2 cellular contexts compared by ENCODE assay signal in the genomic region with DNA sequence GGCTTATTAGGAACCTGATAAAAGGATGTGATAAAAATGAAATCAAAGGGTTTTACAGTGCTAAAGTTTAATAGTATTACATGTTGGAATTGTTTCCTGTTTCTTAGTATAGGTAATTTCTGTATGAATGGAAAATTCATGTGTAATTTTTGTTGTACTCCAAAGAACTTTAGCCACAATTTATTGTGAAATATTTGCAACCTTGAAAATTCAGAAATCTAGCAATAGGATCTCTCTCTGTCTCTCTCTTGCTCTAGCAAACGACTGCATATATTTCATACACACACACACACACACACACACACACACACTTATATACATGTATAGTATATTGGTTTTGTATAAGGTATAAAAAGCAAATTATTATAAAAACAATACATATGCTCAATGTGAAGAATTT.
TF ChIP-seq lines count a peak whose summit lies in the region.

No MANE protein-coding gene starts in this region.

TF ChIP-seq in A549, 52 proteins besides CTCF, POLR2A, EP300 and RAD21:
- TF ChIP-seq HOXB5 (CRISPR knock-in tag; IDR thresholded peaks at IDR 0.05) (no peak), RARB (CRISPR knock-in tag; IDR thresholded peaks at IDR 0.05) (no peak), FOSL2 (IDR thresholded peaks at IDR 0.05) (no peak), FOSL2 (CRISPR knock-in tag; IDR thresholded peaks at IDR 0.05) (no peak), RCOR1 (IDR thresholded peaks at IDR 0.05; ENCODE audit: low read depth, low read length) (no peak), KDM1A (IDR thresholded peaks at IDR 0.05; ENCODE audit: low read depth) (no peak), HOXB13 (CRISPR knock-in tag; IDR thresholded peaks at IDR 0.05; ENCODE audit: low read depth) (no peak), PBX3 (IDR thresholded peaks at IDR 0.05) (no peak), HDAC2 (IDR thresholded peaks at IDR 0.05) (no peak), FOSB (CRISPR knock-in tag; IDR thresholded peaks at IDR 0.05) (no peak)

TF ChIP-seq in K562, 482 proteins besides CTCF, POLR2A, EP300 and RAD21:
- TF ChIP-seq HOXB6 (CRISPR knock-in tag; IDR thresholded peaks at IDR 0.05; ENCODE audit: borderline replicate concordance) (no peak), ZFP30 (CRISPR knock-in tag; IDR thresholded peaks at IDR 0.05; ENCODE audit: borderline replicate concordance) (no peak), HNRNPK (IDR thresholded peaks at IDR 0.05; ENCODE audit: low read depth, low read length, poor library complexity, severe bottlenecking) (no peak), ZNF124 (CRISPR knock-in tag; IDR thresholded peaks at IDR 0.05) (no peak), EZH2 (IDR thresholded peaks at IDR 0.05; ENCODE audit: borderline replicate concordance, low read depth, low read length) (no peak), ZBTB2 (IDR thresholded peaks at IDR 0.05) (no peak), ZNF140 (CRISPR knock-in tag; IDR thresholded peaks at IDR 0.05) (no peak), SNRNP70 (optimal IDR thresholded peaks at IDR 0.05; ENCODE audit: low read depth, low read length) (no peak), ZNF3 (CRISPR knock-in tag; IDR thresholded peaks at IDR 0.05) (no peak), ILK (tag; IDR thresholded peaks at IDR 0.05; ENCODE audit: borderline replicate concordance, low read depth) (no peak), JUN (IDR thresholded peaks at IDR 0.05; ENCODE audit: borderline replicate concordance, low read depth, low read length) (no peak), JUN (CRISPR knock-in tag; IDR thresholded peaks at IDR 0.05; ENCODE audit: borderline replicate concordance) (no peak), AFF4 (CRISPR knock-in tag; IDR thresholded peaks at IDR 0.05) (no peak), CEBPB (tag; IDR thresholded peaks at IDR 0.05) (peak; percentile 48; the same call in 1 of the 2 replicates), DLX4 (CRISPR knock-in tag; IDR thresholded peaks at IDR 0.05) (no peak), XRCC4 (IDR thresholded peaks at IDR 0.05; ENCODE audit: extremely low read depth, insufficient read depth, insufficient read length) (no peak), DACH1 (IDR thresholded peaks at IDR 0.05; ENCODE audit: partially characterized antibody) (peak; percentile 68), ZNF217 (CRISPR knock-in tag; IDR thresholded peaks at IDR 0.05) (no peak), SIN3B (IDR thresholded peaks at IDR 0.05; ENCODE audit: low read depth) (no peak), KLF10 (CRISPR knock-in tag; IDR thresholded peaks at IDR 0.05) (no peak), SLC30A9 (CRISPR knock-in tag; IDR thresholded peaks at IDR 0.05) (no peak), NFYB (IDR thresholded peaks at IDR 0.05; ENCODE audit: extremely low read depth, insufficient read length) (no peak), MCM7 (IDR thresholded peaks at IDR 0.05) (0 out of 4 replicates have a peak, but pooled peaks of 1 of the 2 experiments have one; percentile 29), ZNF717 (CRISPR knock-in tag; IDR thresholded peaks at IDR 0.05) (no peak), MIER1 (IDR thresholded peaks at IDR 0.05; ENCODE audit: low read depth) (no peak), HSF4 (CRISPR knock-in tag; IDR thresholded peaks at IDR 0.05; ENCODE audit: borderline replicate concordance) (no peak), HMGXB4 (CRISPR knock-in tag; IDR thresholded peaks at IDR 0.05) (no peak), SNIP1 (IDR thresholded peaks at IDR 0.05; ENCODE audit: low read depth) (no peak), MCM2 (IDR thresholded peaks at IDR 0.05; ENCODE audit: low read depth) (no peak), CEBPG (CRISPR knock-in tag; IDR thresholded peaks at IDR 0.05) (no peak), CEBPG (tag; conservative IDR thresholded peaks at IDR 0.05 in 1 of 2, IDR thresholded peaks at IDR 0.05 in 1 of 2) (peak in 1 of 2 experiments; percentile 55; a peak in 1 of 4 replicates), TSC22D4 (tag; IDR thresholded peaks at IDR 0.05) (no peak)
- TF ChIP-seq, protein P1, sequence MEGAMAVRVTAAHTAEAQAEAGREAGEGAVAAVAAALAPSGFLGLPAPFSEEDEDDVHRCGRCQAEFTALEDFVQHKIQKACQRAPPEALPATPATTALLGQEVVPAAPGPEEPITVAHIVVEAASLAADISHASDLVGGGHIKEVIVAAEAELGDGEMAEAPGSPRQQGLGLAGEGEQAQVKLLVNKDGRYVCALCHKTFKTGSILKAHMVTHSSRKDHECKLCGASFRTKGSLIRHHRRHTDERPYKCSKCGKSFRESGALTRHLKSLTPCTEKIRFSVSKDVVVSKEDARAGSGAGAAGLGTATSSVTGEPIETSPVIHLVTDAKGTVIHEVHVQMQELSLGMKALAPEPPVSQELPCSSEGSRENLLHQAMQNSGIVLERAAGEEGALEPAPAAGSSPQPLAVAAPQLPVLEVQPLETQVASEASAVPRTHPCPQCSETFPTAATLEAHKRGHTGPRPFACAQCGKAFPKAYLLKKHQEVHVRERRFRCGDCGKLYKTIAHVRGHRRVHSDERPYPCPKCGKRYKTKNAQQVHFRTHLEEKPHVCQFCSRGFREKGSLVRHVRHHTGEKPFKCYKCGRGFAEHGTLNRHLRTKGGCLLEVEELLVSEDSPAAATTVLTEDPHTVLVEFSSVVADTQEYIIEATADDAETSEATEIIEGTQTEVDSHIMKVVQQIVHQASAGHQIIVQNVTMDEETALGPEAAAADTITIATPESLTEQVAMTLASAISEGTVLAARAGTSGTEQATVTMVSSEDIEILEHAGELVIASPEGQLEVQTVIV (CRISPR knock-in tag; IDR thresholded peaks at IDR 0.05; ENCODE audit: borderline replicate concordance), result no peak
- TF ChIP-seq, protein P2, sequence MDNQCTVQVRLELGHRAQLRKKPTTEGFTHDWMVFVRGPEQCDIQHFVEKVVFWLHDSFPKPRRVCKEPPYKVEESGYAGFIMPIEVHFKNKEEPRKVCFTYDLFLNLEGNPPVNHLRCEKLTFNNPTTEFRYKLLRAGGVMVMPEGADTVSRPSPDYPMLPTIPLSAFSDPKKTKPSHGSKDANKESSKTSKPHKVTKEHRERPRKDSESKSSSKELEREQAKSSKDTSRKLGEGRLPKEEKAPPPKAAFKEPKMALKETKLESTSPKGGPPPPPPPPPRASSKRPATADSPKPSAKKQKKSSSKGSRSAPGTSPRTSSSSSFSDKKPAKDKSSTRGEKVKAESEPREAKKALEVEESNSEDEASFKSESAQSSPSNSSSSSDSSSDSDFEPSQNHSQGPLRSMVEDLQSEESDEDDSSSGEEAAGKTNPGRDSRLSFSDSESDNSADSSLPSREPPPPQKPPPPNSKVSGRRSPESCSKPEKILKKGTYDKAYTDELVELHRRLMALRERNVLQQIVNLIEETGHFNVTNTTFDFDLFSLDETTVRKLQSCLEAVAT (IDR thresholded peaks at IDR 0.05), result no peak
- TF ChIP-seq, protein P3, sequence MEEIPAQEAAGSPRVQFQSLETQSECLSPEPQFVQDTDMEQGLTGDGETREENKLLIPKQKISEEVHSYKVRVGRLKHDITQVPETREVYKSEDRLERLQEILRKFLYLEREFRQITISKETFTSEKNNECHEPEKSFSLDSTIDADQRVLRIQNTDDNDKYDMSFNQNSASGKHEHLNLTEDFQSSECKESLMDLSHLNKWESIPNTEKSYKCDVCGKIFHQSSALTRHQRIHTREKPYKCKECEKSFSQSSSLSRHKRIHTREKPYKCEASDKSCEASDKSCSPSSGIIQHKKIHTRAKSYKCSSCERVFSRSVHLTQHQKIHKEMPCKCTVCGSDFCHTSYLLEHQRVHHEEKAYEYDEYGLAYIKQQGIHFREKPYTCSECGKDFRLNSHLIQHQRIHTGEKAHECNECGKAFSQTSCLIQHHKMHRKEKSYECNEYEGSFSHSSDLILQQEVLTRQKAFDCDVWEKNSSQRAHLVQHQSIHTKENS (CRISPR knock-in tag; IDR thresholded peaks at IDR 0.05), result no peak
- TF ChIP-seq, protein P4, sequence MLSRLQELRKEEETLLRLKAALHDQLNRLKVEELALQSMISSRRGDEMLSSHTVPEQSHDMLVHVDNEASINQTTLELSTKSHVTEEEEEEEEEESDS (CRISPR knock-in tag; IDR thresholded peaks at IDR 0.05), result no peak
